In the genomic region with DNA sequence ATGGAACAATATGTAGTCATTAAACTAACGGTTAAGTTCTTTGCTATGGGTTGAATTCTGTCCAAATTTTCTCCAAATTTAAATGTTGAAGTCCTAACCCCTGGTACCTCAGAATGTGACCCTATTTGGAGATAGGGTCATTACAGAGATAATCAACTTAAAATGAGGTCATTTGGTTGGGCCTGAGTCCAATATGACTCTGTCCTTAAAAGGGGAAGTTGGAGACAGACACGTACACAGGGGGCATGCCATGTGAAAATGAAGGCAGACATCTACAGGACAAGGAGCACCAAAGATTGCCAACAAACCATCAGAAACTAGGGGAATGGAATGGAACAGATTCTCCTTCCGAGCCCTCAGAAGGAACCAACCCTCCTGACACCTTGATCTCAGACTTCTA, we compare ENCODE assay signal across 25 cellular contexts.
"Had no signal": no experiment of that assay in that cellular context is flagged by ENCODE, and none has a peak within 500 bp of the region (broad histone marks: within the 10 kb centered on the region; RNA-seq: fewer than 3 reads in every experiment).

No MANE protein-coding gene starts in this region.

- DNase-seq: activated CD4-positive, alpha-beta T cell treated with anti-CD3 and anti-CD28 coated beads for 48 hours; activated CD4-positive, alpha-beta T cell treated with anti-CD3 and anti-CD28 coated beads, Interleukin-2, amount 50 U/mL, for 4 hours; activated CD4-positive, CD25-positive, alpha-beta regulatory T cell treated with anti-CD3 and anti-CD28 coated beads, Interleukin-2, amount 50 U/mL, for 72 hours; activated CD8-positive, alpha-beta memory T cell treated with anti-CD3 and anti-CD28 coated beads, Interleukin-2, amount 50 U/mL, for 48 hours; activated CD8-positive, alpha-beta T cell treated with anti-CD3 and anti-CD28 coated beads, Interleukin-2, amount 10 ng/mL, durations not matched to agents 7 days and 5 days; activated naive CD4-positive, alpha-beta T cell treated with anti-CD3 and anti-CD28 coated beads, Interleukin-2, amount 50 U/mL, for 16 hours; activated naive CD8-positive, alpha-beta T cell treated with anti-CD3 and anti-CD28 coated beads, Interleukin-2, amount 10 ng/mL, durations not matched to agents 7 days and 5 days; activated T-cell treated with anti-CD3 and anti-CD28 coated beads, Interleukin-2, amount 50 U/mL, for 1 hour; adrenal gland; anterior cingulate cortex; caudate nucleus; colonic mucosa; NCI-H1105; NCI-H1436; NCI-H1694 treated with DMSO at 0.1 percent for 48 hours; NCI-H2029 treated with DMSO at 0.1 percent for 48 hours; NCI-H345; NCI-H510A; NCI-H526 treated with DMSO at 0.1 percent for 48 hours; PC-9; SHP77 treated with DMSO at 0.1 percent for 48 hours; T-helper 2 cell; T1000 had no signal

- H3K27ac ChIP-seq: adrenal gland, breast epithelium, colonic mucosa, KMS-11, PC-9 had no signal

- H2AFZ ChIP-seq: PC-9 had no signal

- H3K4me2 ChIP-seq: KMS-11, PC-9 had no signal

- ATAC-seq: activated CD8-positive, alpha-beta T cell treated with anti-CD3 and anti-CD28 coated beads, Interleukin-2, amount 10 ng/mL, durations not matched to agents 7 days and 5 days had no signal

- H3K9ac ChIP-seq: KMS-11 had no signal

- H3K9me3 ChIP-seq: adrenal gland, breast epithelium, colonic mucosa had no signal

- H3K27me3 ChIP-seq: adrenal gland, breast epithelium, colonic mucosa had no signal

- H3K36me3 ChIP-seq: adrenal gland, breast epithelium, colonic mucosa had no signal

- H3K4me3 ChIP-seq: adrenal gland, breast epithelium, colonic mucosa, PC-9 had no signal

- H3K4me1 ChIP-seq: adrenal gland, breast epithelium, colonic mucosa had no signal
